ENCODE assay signal across 8 cellular contexts in the genomic region with DNA sequence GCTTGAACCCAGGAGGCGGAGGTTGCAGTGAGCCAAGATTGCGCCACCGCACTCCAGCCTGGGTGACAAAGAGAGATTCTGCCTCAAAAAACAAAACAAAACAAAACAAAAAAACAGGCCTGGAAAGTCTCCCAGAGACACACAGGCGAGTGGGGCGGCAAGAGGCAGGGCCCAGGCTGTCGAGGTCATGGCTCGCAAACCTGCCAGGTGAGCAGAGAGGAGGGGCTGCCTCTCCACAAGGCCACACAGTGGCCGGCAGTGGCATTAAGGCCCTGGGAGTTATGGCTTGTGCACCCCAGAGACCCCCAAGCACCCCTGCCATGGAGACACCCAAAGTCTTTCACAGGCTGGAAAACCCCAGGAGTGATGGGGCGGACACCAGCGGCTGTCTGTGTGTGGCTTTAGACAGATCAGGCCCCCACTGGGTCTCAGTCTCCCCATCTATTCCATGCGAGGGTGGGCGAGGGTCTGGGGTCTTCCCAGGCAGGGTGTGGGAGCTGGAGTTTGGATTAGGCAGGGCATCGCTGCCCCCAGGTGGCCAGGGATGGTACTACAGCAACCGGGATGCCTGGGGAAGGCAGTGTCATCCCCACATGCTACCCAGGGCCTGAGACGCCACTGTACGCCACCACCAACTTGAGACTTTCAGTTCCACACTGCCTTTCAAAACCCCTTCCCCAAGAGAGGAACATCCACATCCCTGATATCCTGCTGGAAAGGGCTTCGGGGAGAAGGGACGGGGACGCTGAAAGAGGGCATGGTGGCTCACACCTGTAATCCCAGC. TPM values are rescaled to one million over a fixed set of nuclear protein-coding genes. Genes with fewer than 3 reads are reported as not detected.
DNase-seq lines count a peak whose midpoint lies in the region.

No MANE protein-coding gene starts in this region.

- DNase-seq in NCI-H1417 (lab: John Stamatoyannopoulos, UW), result peak; percentile 9 to 66 (median 29)
- no peak for DNase-seq in NCI-H1417 treated with DMSO at 0.1 percent for 48 hours (lab: John Stamatoyannopoulos, UW)
- DNase-seq in MV-4-11 (lab: John Stamatoyannopoulos, UW), result peak; percentile 62
- peak; percentile 84 for DNase-seq in activated CD4-positive, alpha-beta T cell treated with anti-CD3 and anti-CD28 coated beads, Interleukin-2, amount 50 U/mL, for 48 hours
- DNase-seq in effector CD8-positive, alpha-beta T cell (lab: John Stamatoyannopoulos, UW), result peak; percentile 56
- DNase-seq in midbrain (lab: John Stamatoyannopoulos, UW), result peak; percentile 71
- DNase-seq in stimulated activated CD8-positive, alpha-beta memory T cell treated with anti-CD3 and anti-CD28 coated beads, Interleukin-4, amount 100 ng/mL, for 48 hours, result peak; percentile 92
- no peak for DNase-seq in H4 (ENCODE audit: low spot score)

RNA-seq across cellular contexts. Expression of a gene that starts 7.3 kb away (rescaled TPM):
- total RNA-seq in H4 (2014; rRNA removed; shearing (Covaris generic)), result 0.15 and 0.43 TPM in 2 replicates

RNA-seq across cellular contexts. Expression of a gene that starts 21.3 kb away (rescaled TPM):
- total RNA-seq in H4 (2014; rRNA removed; shearing (Covaris generic)), result 30.8 and 33.5 TPM in 2 replicates

RNA-seq across cellular contexts. Expression of a gene that starts 25.6 kb away (rescaled TPM):
- total RNA-seq in H4 (2014; rRNA removed; shearing (Covaris generic)), result not detected in 2 replicates

RNA-seq across cellular contexts. Expression of a gene that starts 44.9 kb away (rescaled TPM):
- not detected in 2 replicates for total RNA-seq in H4 (2014; rRNA removed; shearing (Covaris generic))

Comparison
In these comparisons a context has a peak if more than half of its experiments do, and no peak if none do; other contexts are left out.
1. DNase-seq: peak in NCI-H1417 (3 of 3), MV-4-11 (single experiment), activated CD4-positive, alpha-beta T cell treated with anti-CD3 and anti-CD28 coated beads, Interleukin-2, amount 50 U/mL, for 48 hours (2 of 2), effector CD8-positive, alpha-beta T cell (single experiment), midbrain (single experiment) and stimulated activated CD8-positive, alpha-beta memory T cell treated with anti-CD3 and anti-CD28 coated beads, Interleukin-4, amount 100 ng/mL, for 48 hours (single experiment); none in NCI-H1417 treated with DMSO at 0.1 percent for 48 hours (single experiment) and H4 (single experiment).